In the genomic region with DNA sequence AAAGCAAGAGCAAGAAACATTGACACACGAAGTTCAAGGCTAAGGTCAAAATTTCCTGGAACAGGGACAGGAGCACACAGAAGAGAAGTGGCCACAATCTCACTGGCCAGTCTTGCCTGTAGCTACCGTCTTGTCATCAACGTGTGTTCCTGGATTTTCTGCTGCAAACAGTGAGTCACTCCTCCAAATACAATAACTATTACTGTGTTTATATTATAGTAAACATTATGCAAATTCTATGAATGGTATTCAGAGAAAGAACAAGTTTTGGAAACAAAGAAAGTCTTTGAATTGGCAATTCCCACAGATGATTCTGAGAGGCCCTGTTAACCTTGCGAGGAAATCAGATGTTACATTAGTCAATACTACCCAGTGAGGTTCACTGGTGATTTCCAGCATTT, we compare ENCODE assay signal across 21 cellular contexts.
A peak's percentile ranks its signal among the peaks of the same experiment; 100 is the strongest.
DNase-seq lines count a peak whose midpoint lies in the region; ATAC-seq and TF ChIP-seq lines count a peak whose summit lies in the region.
"Had no signal": no experiment of that assay in that cellular context is flagged by ENCODE, and none has a peak within 500 bp of the region (broad histone marks: within the 10 kb centered on the region; RNA-seq: fewer than 3 reads in every experiment).

No MANE protein-coding gene starts in this region.

- in situ Hi-C loops in T47D (cut with HindIII; ENCODE audit: low pct_unique_long_range_greater_than_20kb, low sequenced_read_pairs) = no loop called here
- in situ Hi-C loops in GM13977 (cut with MboI; ENCODE audit: low pct_unique_long_range_greater_than_20kb, low sequenced_read_pairs, unreplicated experiment) = no loop called here

- H3K27me3 ChIP-seq in foreskin keratinocyte = no peaks in the 10 kb centered on the region
- H3K27me3 ChIP-seq: hepatocyte had no signal

- no peak overlapping the region for H3K27ac ChIP-seq in foreskin keratinocyte
- H3K27ac ChIP-seq: hepatocyte, HL-60, parathyroid adenoma had no signal

- peak; percentile 70 for ATAC-seq in foreskin keratinocyte
- ATAC-seq: left colon had no signal

- H3K4me3 ChIP-seq in LNCaP clone FGC (ENCODE audit: low read depth, low read length) = no peak overlapping the region
- H3K4me3 ChIP-seq: hepatocyte had no signal

- DNase-seq in AG08396 (ENCODE audit: low spot score) (peak; percentile 19), LNCaP clone FGC (ENCODE audit: low read depth) (peak; percentile 21), T47D (ENCODE audit: low read depth in 1 of 2, low spot score in 1 of 2) (peak; percentile 31 to 73), foreskin keratinocyte (peak; percentile 31), activated T-cell treated with anti-CD3 and anti-CD28 coated beads for 4 hours (no peak), retina (no peak), GM13977 (ENCODE audit: low spot score) (no peak)
- no peak for DNase-seq in activated CD4-positive, CD25-positive, alpha-beta regulatory T cell (lab: John Stamatoyannopoulos, UW)
- DNase-seq: ACHN; activated CD4-positive, alpha-beta T cell treated with anti-CD3 and anti-CD28 coated beads, Interleukin-2, amount 50 U/mL, for 1 hour; amniotic stem cell; GF-D8; KG1; left colon; SHP77 treated with DMSO at 0.1 percent for 48 hours; stimulated activated CD4-positive, alpha-beta T cell treated with anti-CD3 and anti-CD28 coated beads, Interleukin-12 subunit alpha, Interleukin-12 subunit beta, amount 100 ng/mL, for 4 hours; stimulated activated naive CD4-positive, alpha-beta T cell treated with Interleukin-2 at 50 U/mL for 16 hours; T-helper 9 cell had no signal

- peaks cover 14% of the 10 kb centered on the region for H3K4me1 ChIP-seq in foreskin keratinocyte
- H3K4me1 ChIP-seq: parathyroid adenoma had no signal

- TF ChIP-seq CTCF in LNCaP clone FGC (IDR thresholded peaks at IDR 0.05; ENCODE audit: control insufficient read depth, extremely low read depth, insufficient read depth) = no peak
- TF ChIP-seq CTCF in foreskin keratinocyte (conservative IDR thresholded peaks at IDR 0.05) = no peak
- TF ChIP-seq CTCF in GM13977 (IDR thresholded peaks at IDR 0.05; ENCODE audit: extremely low read depth, insufficient read depth, missing control alignments) = no peak

Comparison
In these comparisons a context has a peak if more than half of its experiments do, and no peak if none do; other contexts are left out.
1. DNase-seq: peak in AG08396 (single experiment), LNCaP clone FGC (single experiment), T47D (2 of 2) and foreskin keratinocyte (2 of 2); none in activated CD4-positive, CD25-positive, alpha-beta regulatory T cell (0 of 4), activated T-cell treated with anti-CD3 and anti-CD28 coated beads for 4 hours (single experiment), retina (single experiment) and GM13977 (single experiment).